In the genomic region with DNA sequence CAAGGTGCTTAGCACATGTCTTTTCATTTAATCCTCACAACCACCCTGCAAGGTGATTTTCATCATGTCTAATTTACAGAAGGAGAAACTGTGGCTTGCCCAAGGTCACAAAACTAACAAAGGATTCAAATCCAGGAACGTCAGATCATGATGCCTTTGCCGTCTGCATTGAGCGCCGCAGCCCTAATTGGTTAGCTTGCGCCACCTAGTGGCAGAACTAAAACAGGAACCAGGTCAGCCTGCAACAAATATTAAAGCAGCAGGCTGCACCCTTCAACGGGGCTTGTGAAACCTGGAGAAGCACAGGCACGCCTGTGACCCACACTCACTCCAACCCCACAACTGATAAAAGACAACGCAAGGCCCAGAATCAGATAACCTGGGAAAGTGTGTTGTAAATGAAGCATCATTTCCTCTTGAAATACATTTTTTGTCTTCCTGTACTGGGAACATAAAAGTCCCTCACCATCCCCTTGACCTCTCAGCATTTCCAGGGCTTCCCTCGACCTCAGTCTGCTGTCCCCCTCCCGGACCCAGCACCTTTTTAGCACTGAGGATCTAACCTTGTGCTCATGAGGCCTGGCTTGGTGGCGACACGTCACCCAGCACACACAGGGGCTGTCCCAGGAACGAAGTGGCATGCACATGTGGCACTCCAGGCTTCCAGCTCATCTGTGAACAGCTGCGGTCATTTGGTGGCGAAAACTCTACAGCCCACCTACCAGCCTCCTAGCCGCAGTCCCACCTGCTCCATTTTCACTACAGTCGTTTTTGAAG, we compare ENCODE assay signal across 8 cellular contexts. TPM values are rescaled to one million over a fixed set of nuclear protein-coding genes. Genes with fewer than 3 reads are reported as not detected.
A peak's percentile ranks its signal among the peaks of the same experiment; 100 is the strongest.
DNase-seq lines count a peak whose midpoint lies in the region; ATAC-seq, FAIRE-seq and TF ChIP-seq lines count a peak whose summit lies in the region.

No MANE protein-coding gene starts in this region.

- no peaks in the 10 kb centered on the region for H3K9me3 Mint-ChIP-seq in T-helper 2 cell treated with Interferon-gamma antibody and Interleukin-4, amounts not matched to agents 5 μg/mL and 100 μg/mL, for 36 hours
- H3K9me3 Mint-ChIP-seq in astrocyte (ENCODE audit: unreplicated experiment) = no peaks in the 10 kb centered on the region

- H3K27me3 ChIP-seq in astrocyte (ENCODE audit: insufficient read depth, low read length) = peaks cover 2% of the 10 kb centered on the region
- H3K27me3 ChIP-seq in skeletal muscle satellite cell (ENCODE audit: control insufficient read depth, insufficient read depth, low read length) = no peaks in the 10 kb centered on the region

- H3K4me3 Mint-ChIP-seq in T-helper 2 cell treated with Interferon-gamma antibody and Interleukin-4, amounts not matched to agents 5 μg/mL and 100 μg/mL, for 36 hours = no peak overlapping the region
- H3K4me3 Mint-ChIP-seq in astrocyte (ENCODE audit: unreplicated experiment) = no peak overlapping the region

- H3K27ac Mint-ChIP-seq in T-helper 2 cell treated with Interferon-gamma antibody and Interleukin-4, amounts not matched to agents 5 μg/mL and 100 μg/mL, for 36 hours = no peak overlapping the region
- H3K27ac Mint-ChIP-seq in astrocyte (ENCODE audit: unreplicated experiment) = no peak overlapping the region

- H3K36me3 Mint-ChIP-seq in T-helper 2 cell treated with Interferon-gamma antibody and Interleukin-4, amounts not matched to agents 5 μg/mL and 100 μg/mL, for 36 hours (ENCODE audit: low read depth) = no peaks in the 10 kb centered on the region
- no peaks in the 10 kb centered on the region for H3K36me3 Mint-ChIP-seq in astrocyte (ENCODE audit: low read depth, unreplicated experiment)

- H4K20me1 ChIP-seq in astrocyte (ENCODE audit: insufficient read depth, low read length) = no peaks in the 10 kb centered on the region

- H3K4me2 ChIP-seq in astrocyte (ENCODE audit: low read length) (no peak overlapping the region), skeletal muscle satellite cell (ENCODE audit: low read length) (peak overlapping the region; percentile 44)

- no peak overlapping the region for H3K27ac ChIP-seq in astrocyte (ENCODE audit: low read depth, low read length)

- H3K36me3 ChIP-seq in astrocyte (ENCODE audit: insufficient read depth, low read length) (no peaks in the 10 kb centered on the region), skeletal muscle satellite cell (ENCODE audit: insufficient read depth, low read length) (no peaks in the 10 kb centered on the region)

- FAIRE-seq in astrocyte (lab: Jason Lieb, UNC) = no peak

- H3K9ac ChIP-seq in astrocyte (ENCODE audit: low read length) (peak overlapping the region; percentile 6), skeletal muscle satellite cell (ENCODE audit: low read depth, low read length) (peak overlapping the region; percentile 3)

- peak overlapping the region; percentile 25 for H2AFZ ChIP-seq in astrocyte (ENCODE audit: low read depth, low read length)

- H3K4me1 Mint-ChIP-seq in T-helper 2 cell treated with Interferon-gamma antibody and Interleukin-4, amounts not matched to agents 5 μg/mL and 100 μg/mL, for 36 hours (ENCODE audit: low read depth) = peaks cover 22% of the 10 kb centered on the region
- H3K4me1 Mint-ChIP-seq in astrocyte (ENCODE audit: low read depth, unreplicated experiment) = peaks cover 17% of the 10 kb centered on the region

- DNase-seq in activated gamma-delta T cell treated with Interleukin-2 at 50 U/mL for 16 hours (peak; percentile 77), activated gamma-delta T cell (lab: John Stamatoyannopoulos, UW) (no peak), NCI-H1694 (lab: John Stamatoyannopoulos, UW) (peak; percentile 82), astrocyte (ENCODE audit: low read depth) (peak; percentile 53), hypothalamus (lab: John Stamatoyannopoulos, UW) (peak in 47 of 51 donors; percentile 3 to 89 (median 60))
- peak; percentile 69 for DNase-seq in T-helper 2 cell treated with Interferon-gamma antibody and Interleukin-4, amounts not matched to agents 5 μg/mL and 100 μg/mL, for 36 hours (ENCODE audit: low spot score)

- H3K79me2 ChIP-seq in astrocyte (ENCODE audit: insufficient read depth, low read length) = no peaks in the 10 kb centered on the region

- H3K9me3 ChIP-seq in astrocyte (ENCODE audit: insufficient read depth, low read depth, low read length) = no peaks in the 10 kb centered on the region
- no peaks in the 10 kb centered on the region for H3K9me3 ChIP-seq in skeletal muscle satellite cell (replicated peaks; ENCODE audit: low read length)

- peak; percentile 91 for TF ChIP-seq CTCF in astrocyte (IDR thresholded peaks at IDR 0.05; ENCODE audit: insufficient read depth, low read depth, low read length)

- H3K4me1 ChIP-seq in astrocyte (ENCODE audit: insufficient read depth, low read length) (peaks cover 8% of the 10 kb centered on the region), skeletal muscle satellite cell (ENCODE audit: control insufficient read depth, insufficient read depth, low read length) (peaks cover 17% of the 10 kb centered on the region)

- peak; percentile 86 for ATAC-seq in HG02852 (IDR thresholded peaks at IDR 0.05; ENCODE audit: unreplicated experiment)

- H3K4me3 ChIP-seq in astrocyte (ENCODE audit: insufficient read depth, low read depth, low read length) = no peak overlapping the region
- no peak overlapping the region for H3K4me3 ChIP-seq in skeletal muscle satellite cell (ENCODE audit: low read length)

- H3K27me3 Mint-ChIP-seq in T-helper 2 cell treated with Interferon-gamma antibody and Interleukin-4, amounts not matched to agents 5 μg/mL and 100 μg/mL, for 36 hours (ENCODE audit: low read depth) = no peaks in the 10 kb centered on the region
- peaks cover 2% of the 10 kb centered on the region for H3K27me3 Mint-ChIP-seq in astrocyte (ENCODE audit: low read depth, unreplicated experiment)

RNA-seq across cellular contexts. Expression of a gene that starts 17.3 kb away (rescaled TPM):
- total RNA-seq in astrocyte = 55.3 and 61.5 TPM in 2 replicates
- total RNA-seq in skeletal muscle satellite cell (2012; rRNA removed) = 18.8 and 22.3 TPM in 2 replicates

RNA-seq across cellular contexts. Expression of a gene that starts 17.5 kb away (rescaled TPM):
- 10.5 and 10.6 TPM in 2 replicates for total RNA-seq in astrocyte
- 13.5 and 16.0 TPM in 2 replicates for total RNA-seq in skeletal muscle satellite cell (2012; rRNA removed)
